In genomic region chr12:89756638-89757321, GRCh38 we compare ENCODE assay signal across 1 cellular context.
TF ChIP-seq lines count a peak whose summit lies in the region.

No MANE protein-coding gene starts in this region.

TF ChIP-seq in K562, 482 proteins besides CTCF, POLR2A, EP300 and RAD21 (continued from another document and continues in another):
- peak; percentile 61; the same call in 1 of the 2 replicates for TF ChIP-seq TEAD4 (IDR thresholded peaks at IDR 0.05; ENCODE audit: low read length)
- no peak for TF ChIP-seq TEAD4 (CRISPR knock-in tag; IDR thresholded peaks at IDR 0.05; ENCODE audit: borderline replicate concordance)
- no peak for TF ChIP-seq RBBP5 (IDR thresholded peaks at IDR 0.05; ENCODE audit: borderline replicate concordance, insufficient read depth, low read length, poor library complexity, severe bottlenecking)
- no peak for TF ChIP-seq ZBTB5 (IDR thresholded peaks at IDR 0.05)
- TF ChIP-seq SNRNP70 (optimal IDR thresholded peaks at IDR 0.05; ENCODE audit: low read depth, low read length) = no peak
- TF ChIP-seq, protein P1, sequence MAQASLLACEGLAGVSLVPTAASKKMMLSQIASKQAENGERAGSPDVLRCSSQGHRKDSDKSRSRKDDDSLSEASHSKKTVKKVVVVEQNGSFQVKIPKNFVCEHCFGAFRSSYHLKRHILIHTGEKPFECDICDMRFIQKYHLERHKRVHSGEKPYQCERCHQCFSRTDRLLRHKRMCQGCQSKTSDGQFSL (CRISPR knock-in tag; IDR thresholded peaks at IDR 0.05) = no peak
- TF ChIP-seq, protein P1 (tag; IDR thresholded peaks at IDR 0.05) = no peak
- peak; percentile 90 for TF ChIP-seq ZNF584 (CRISPR knock-in tag; IDR thresholded peaks at IDR 0.05; ENCODE audit: low read depth)
- TF ChIP-seq GATAD2A (IDR thresholded peaks at IDR 0.05) = peak; percentile 46; the same call in 1 of the 2 replicates
- TF ChIP-seq HES1 (IDR thresholded peaks at IDR 0.05; ENCODE audit: low read depth) = peak; percentile 69
- peak; percentile 95 to 97 for TF ChIP-seq TRIM24 (IDR thresholded peaks at IDR 0.05)
- TF ChIP-seq RCOR1 (IDR thresholded peaks at IDR 0.05; ENCODE audit: borderline replicate concordance in 1 of 2, low read depth in 2 of 2, low read length in 2 of 2) = peak; percentile 86 to 96
- peak; percentile 57; the same call in 1 of the 2 replicates for TF ChIP-seq FOXJ3 (CRISPR knock-in tag; IDR thresholded peaks at IDR 0.05)
- TF ChIP-seq MYBL2 (IDR thresholded peaks at IDR 0.05; ENCODE audit: low read depth) = peak; percentile 84
- no peak for TF ChIP-seq MYBL2 (CRISPR knock-in tag; IDR thresholded peaks at IDR 0.05; ENCODE audit: borderline replicate concordance)
- TF ChIP-seq CBFA2T3 (IDR thresholded peaks at IDR 0.05) = peak; percentile 40
- TF ChIP-seq ETV6 (IDR thresholded peaks at IDR 0.05; ENCODE audit: borderline replicate concordance in 1 of 2, low read depth in 2 of 2, low read length in 1 of 2) = peak in 1 of 2 experiments; percentile 50; a peak in 1 of 4 replicates
- TF ChIP-seq ETV6 (CRISPR knock-in tag; IDR thresholded peaks at IDR 0.05; ENCODE audit: borderline replicate concordance) = no peak
- no peak for TF ChIP-seq PHB2 (IDR thresholded peaks at IDR 0.05; ENCODE audit: low read depth)
- TF ChIP-seq ZNF24 (IDR thresholded peaks at IDR 0.05) = peak; percentile 25; the same call in 1 of the 2 replicates
- TF ChIP-seq EP400 (IDR thresholded peaks at IDR 0.05) = peak; percentile 46; the same call in 1 of the 2 replicates
- TF ChIP-seq ZNF253 (CRISPR knock-in tag; conservative IDR thresholded peaks at IDR 0.05) = no peak
- peak; percentile 99 for TF ChIP-seq HDAC2 (IDR thresholded peaks at IDR 0.05)
- 0 out of 2 replicates have a peak, but pooled peaks have one; percentile 11 for TF ChIP-seq CBFA2T2 (conservative IDR thresholded peaks at IDR 0.05)
- peak; percentile 80; the same call in 1 of the 2 replicates for TF ChIP-seq FOXJ2 (tag; IDR thresholded peaks at IDR 0.05)
- peak; percentile 95 for TF ChIP-seq SMARCA4 (IDR thresholded peaks at IDR 0.05)
- 0 out of 2 replicates have a peak, but pooled peaks have one; percentile 43 for TF ChIP-seq ZKSCAN8 (CRISPR knock-in tag; IDR thresholded peaks at IDR 0.05)
- no peak for TF ChIP-seq RBM17 (IDR thresholded peaks at IDR 0.05; ENCODE audit: borderline replicate concordance, low read depth, low read length)
- peak; percentile 37; the same call in 1 of the 2 replicates for TF ChIP-seq GATA2 (CRISPR knock-in tag; IDR thresholded peaks at IDR 0.05)
- TF ChIP-seq NCOA2 (IDR thresholded peaks at IDR 0.05; ENCODE audit: partially characterized antibody in 2 of 2) = peak in 1 of 2 experiments; percentile 36
- no peak for TF ChIP-seq EWSR1 (IDR thresholded peaks at IDR 0.05; ENCODE audit: borderline replicate concordance, low read depth, partially characterized antibody)
- TF ChIP-seq, protein P2, sequence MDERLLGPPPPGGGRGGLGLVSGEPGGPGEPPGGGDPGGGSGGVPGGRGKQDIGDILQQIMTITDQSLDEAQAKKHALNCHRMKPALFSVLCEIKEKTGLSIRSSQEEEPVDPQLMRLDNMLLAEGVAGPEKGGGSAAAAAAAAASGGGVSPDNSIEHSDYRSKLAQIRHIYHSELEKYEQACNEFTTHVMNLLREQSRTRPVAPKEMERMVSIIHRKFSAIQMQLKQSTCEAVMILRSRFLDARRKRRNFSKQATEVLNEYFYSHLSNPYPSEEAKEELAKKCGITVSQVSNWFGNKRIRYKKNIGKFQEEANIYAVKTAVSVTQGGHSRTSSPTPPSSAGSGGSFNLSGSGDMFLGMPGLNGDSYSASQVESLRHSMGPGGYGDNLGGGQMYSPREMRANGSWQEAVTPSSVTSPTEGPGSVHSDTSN (CRISPR knock-in tag; IDR thresholded peaks at IDR 0.05; ENCODE audit: low read depth) = no peak
- TF ChIP-seq, protein P2 (tag; conservative IDR thresholded peaks at IDR 0.05; ENCODE audit: low read depth) = peak; percentile 62
- no peak for TF ChIP-seq ASH1L (IDR thresholded peaks at IDR 0.05; ENCODE audit: borderline replicate concordance, low read depth, partially characterized antibody)
- TF ChIP-seq, protein P3, sequence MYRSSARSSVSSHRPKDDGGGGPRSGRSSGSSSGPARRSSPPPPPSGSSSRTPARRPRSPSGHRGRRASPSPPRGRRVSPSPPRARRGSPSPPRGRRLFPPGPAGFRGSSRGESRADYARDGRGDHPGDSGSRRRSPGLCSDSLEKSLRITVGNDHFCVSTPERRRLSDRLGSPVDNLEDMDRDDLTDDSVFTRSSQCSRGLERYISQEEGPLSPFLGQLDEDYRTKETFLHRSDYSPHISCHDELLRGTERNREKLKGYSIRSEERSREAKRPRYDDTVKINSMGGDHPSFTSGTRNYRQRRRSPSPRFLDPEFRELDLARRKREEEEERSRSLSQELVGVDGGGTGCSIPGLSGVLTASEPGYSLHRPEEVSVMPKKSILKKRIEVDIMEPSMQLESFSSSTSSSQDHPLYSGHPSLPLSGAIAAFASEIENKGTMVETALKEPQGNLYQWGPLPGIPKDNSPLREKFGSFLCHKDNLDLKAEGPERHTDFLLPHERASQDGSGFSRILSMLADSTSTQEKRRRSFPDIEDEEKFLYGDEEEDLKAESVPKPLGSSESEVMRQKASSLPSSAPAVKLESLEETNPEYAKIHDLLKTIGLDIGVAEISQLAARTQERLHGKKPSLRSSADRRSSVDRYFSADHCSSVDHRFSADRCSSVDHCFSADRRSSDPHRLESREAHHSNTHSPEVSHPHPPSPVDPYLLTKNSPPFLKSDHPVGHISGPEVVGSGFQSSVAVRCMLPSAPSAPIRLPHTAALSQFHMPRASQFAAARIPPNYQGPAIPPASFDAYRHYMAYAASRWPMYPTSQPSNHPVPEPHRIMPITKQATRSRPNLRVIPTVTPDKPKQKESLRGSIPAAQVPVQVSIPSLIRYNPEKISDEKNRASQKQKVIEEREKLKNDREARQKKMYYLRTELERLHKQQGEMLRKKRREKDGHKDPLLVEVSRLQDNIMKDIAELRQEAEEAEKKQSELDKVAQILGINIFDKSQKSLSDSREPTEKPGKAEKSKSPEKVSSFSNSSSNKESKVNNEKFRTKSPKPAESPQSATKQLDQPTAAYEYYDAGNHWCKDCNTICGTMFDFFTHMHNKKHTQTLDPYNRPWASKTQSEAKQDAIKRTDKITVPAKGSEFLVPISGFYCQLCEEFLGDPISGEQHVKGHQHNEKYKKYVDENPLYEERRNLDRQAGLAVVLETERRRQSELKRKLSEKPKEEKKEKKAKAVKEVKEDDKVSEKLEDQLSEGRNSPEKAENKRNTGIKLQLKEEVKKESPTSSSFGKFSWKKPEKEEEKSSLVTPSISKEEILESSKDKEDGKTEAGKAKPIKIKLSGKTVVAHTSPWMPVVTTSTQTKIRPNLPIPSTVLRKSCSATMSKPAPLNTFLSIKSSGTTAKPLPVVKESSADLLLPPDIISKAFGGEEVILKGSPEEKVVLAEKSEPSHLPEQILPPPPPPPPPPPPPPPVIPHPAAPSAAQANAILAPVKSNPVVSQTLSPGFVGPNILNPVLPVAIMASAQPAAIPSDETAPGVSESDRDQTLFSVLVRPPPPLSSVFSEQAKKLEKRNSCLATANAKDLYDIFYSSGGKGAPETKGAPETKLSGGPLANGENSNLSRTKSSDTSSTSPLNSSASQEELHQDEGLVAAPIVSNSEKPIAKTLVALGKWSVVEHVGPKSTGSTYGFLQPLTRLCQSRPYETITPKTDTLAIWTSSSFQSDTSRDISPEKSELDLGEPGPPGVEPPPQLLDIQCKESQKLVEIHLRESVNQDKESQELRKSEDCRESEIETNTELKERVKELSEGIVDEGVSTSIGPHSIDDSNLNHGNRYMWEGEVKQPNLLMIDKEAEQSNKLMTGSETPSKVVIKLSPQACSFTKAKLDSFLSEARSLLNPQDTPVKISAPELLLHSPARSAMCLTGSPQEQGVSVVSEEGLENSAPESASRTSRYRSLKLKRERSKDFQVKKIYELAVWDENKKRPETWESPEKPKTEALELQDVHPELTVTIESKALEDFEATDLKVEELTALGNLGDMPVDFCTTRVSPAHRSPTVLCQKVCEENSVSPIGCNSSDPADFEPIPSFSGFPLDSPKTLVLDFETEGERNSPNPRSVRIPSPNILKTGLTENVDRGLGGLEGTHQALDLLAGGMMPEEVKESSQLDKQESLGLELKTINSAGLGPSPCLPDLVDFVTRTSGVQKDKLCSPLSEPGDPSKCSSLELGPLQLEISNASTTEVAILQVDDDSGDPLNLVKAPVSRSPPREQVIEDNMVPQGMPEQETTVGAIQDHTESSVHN (IDR thresholded peaks at IDR 0.05; ENCODE audit: borderline replicate concordance in 1 of 2, low read depth in 1 of 2) = peak in 1 of 2 experiments; percentile 97; a peak in 2 of 4 replicates
- peak; percentile 53; the same call in 1 of the 2 replicates for TF ChIP-seq SP1 (CRISPR knock-in tag; IDR thresholded peaks at IDR 0.05)
- TF ChIP-seq POLR2H (tag; IDR thresholded peaks at IDR 0.05; ENCODE audit: low read depth) = 0 out of 2 replicates have a peak, but pooled peaks have one; percentile 18
- TF ChIP-seq ARID1B (IDR thresholded peaks at IDR 0.05) = peak; percentile 89
- peak; percentile 49; the same call in 1 of the 2 replicates for TF ChIP-seq GABPA (tag; conservative IDR thresholded peaks at IDR 0.05; ENCODE audit: low read depth)
- TF ChIP-seq C11orf30 (IDR thresholded peaks at IDR 0.05; ENCODE audit: low read depth) = peak; percentile 99
- peak; percentile 88 for TF ChIP-seq ZNF384 (IDR thresholded peaks at IDR 0.05; ENCODE audit: low read depth, low read length)
- peak; percentile 12 to 73; a peak in 3 of 4 replicates for TF ChIP-seq FOXA3 (CRISPR knock-in tag; conservative IDR thresholded peaks at IDR 0.05 in 1 of 2, IDR thresholded peaks at IDR 0.05 in 1 of 2)
- TF ChIP-seq TARDBP (IDR thresholded peaks at IDR 0.05) = peak; percentile 52; the same call in 1 of the 2 replicates
- TF ChIP-seq HEY1 (CRISPR knock-in tag; IDR thresholded peaks at IDR 0.05; ENCODE audit: borderline replicate concordance) = no peak
- TF ChIP-seq BRD9 (IDR thresholded peaks at IDR 0.05; ENCODE audit: low read depth, partially characterized antibody) = peak; percentile 38
- TF ChIP-seq NCOR1 (IDR thresholded peaks at IDR 0.05) = peak; percentile 19; the same call in 1 of the 2 replicates
- peak; percentile 45 for TF ChIP-seq EHMT2 (IDR thresholded peaks at IDR 0.05)
- TF ChIP-seq, protein P4, sequence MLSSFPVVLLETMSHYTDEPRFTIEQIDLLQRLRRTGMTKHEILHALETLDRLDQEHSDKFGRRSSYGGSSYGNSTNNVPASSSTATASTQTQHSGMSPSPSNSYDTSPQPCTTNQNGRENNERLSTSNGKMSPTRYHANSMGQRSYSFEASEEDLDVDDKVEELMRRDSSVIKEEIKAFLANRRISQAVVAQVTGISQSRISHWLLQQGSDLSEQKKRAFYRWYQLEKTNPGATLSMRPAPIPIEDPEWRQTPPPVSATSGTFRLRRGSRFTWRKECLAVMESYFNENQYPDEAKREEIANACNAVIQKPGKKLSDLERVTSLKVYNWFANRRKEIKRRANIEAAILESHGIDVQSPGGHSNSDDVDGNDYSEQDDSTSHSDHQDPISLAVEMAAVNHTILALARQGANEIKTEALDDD (IDR thresholded peaks at IDR 0.05) = peak; percentile 61; the same call in 1 of the 2 replicates
- peak; percentile 39 for TF ChIP-seq HMGN3 (IDR thresholded peaks at IDR 0.05; ENCODE audit: borderline replicate concordance, extremely low read depth, insufficient read length, low read depth, low read length)
- peak; percentile 74 for TF ChIP-seq SOX6 (IDR thresholded peaks at IDR 0.05)
- TF ChIP-seq ATF7 (IDR thresholded peaks at IDR 0.05) = peak; percentile 97
- peak; percentile 99 for TF ChIP-seq ATF3 (IDR thresholded peaks at IDR 0.05)
- TF ChIP-seq ATF3 (CRISPR knock-in tag; conservative IDR thresholded peaks at IDR 0.05) = peak; percentile 97
